ENCODE assay signal across 11 cellular contexts in genomic region chr2:119341684-119342083, GRCh38.
"Had no signal": no experiment of that assay in that cellular context is flagged by ENCODE, and none has a peak within 500 bp of the region (broad histone marks: within the 10 kb centered on the region; RNA-seq: fewer than 3 reads in every experiment).

No MANE protein-coding gene starts in this region.

- H2AFZ ChIP-seq: GM23248, GM23338 had no signal

- H3K9ac ChIP-seq: GM23248 had no signal

- H3K9me3 ChIP-seq: HAP-1 had no signal

- H3K4me2 ChIP-seq: GM23338 had no signal

- H3K36me3 ChIP-seq: HAP-1 had no signal

- H3K27ac Mint-ChIP-seq: GM23338, H9, HFFc6 had no signal

- FAIRE-seq: H1, H54 had no signal

- H3K4me3 Mint-ChIP-seq: GM23338, H9, HFFc6 had no signal

- ATAC-seq: GM23338, HCT116 had no signal

- H3K4me3 ChIP-seq: GM23248, GM23338, HAP-1 had no signal

- H3K9me3 Mint-ChIP-seq: GM23338, H9, HFFc6 had no signal

- DNase-seq: GM23248, GOT3, H7, H9, HCEC 1CT, HFFc6 had no signal

- H3K4me1 Mint-ChIP-seq: GM23338, H9 had no signal

- H3K27ac ChIP-seq: GM23248 had no signal
